In the genomic region with DNA sequence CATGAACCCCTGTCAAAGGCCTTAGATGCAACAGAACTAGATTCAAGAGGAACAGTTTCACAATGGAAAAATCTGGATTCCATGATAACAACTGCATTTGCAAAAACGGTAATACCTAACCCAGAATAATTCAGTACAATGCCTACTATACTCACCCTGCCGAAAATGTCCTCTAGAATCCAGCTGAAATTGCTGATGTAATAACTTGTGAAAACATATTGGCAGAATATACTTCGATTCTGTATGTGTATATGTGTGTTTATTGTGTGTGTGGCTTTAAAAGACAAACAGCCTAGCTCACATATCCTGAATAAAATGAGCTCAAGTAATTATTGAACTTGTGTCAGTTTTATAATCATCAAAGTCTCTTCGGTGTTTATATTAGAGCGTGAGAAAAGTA, we compare ENCODE assay signal across 1 cellular context.
TF ChIP-seq lines count a peak whose summit lies in the region.

No MANE protein-coding gene starts in this region.

TF ChIP-seq in GM12878, 131 proteins besides CTCF, POLR2A, EP300 and RAD21:
- TF ChIP-seq JUNB (IDR thresholded peaks at IDR 0.05): no peak
- TF ChIP-seq, protein P1, sequence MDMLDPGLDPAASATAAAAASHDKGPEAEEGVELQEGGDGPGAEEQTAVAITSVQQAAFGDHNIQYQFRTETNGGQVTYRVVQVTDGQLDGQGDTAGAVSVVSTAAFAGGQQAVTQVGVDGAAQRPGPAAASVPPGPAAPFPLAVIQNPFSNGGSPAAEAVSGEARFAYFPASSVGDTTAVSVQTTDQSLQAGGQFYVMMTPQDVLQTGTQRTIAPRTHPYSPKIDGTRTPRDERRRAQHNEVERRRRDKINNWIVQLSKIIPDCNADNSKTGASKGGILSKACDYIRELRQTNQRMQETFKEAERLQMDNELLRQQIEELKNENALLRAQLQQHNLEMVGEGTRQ (IDR thresholded peaks at IDR 0.05; ENCODE audit: borderline replicate concordance, low read depth, low read length): no peak
- TF ChIP-seq SIN3A (IDR thresholded peaks at IDR 0.05; ENCODE audit: low read depth, low read length): no peak
- TF ChIP-seq, protein P2, sequence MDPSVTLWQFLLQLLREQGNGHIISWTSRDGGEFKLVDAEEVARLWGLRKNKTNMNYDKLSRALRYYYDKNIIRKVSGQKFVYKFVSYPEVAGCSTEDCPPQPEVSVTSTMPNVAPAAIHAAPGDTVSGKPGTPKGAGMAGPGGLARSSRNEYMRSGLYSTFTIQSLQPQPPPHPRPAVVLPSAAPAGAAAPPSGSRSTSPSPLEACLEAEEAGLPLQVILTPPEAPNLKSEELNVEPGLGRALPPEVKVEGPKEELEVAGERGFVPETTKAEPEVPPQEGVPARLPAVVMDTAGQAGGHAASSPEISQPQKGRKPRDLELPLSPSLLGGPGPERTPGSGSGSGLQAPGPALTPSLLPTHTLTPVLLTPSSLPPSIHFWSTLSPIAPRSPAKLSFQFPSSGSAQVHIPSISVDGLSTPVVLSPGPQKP (IDR thresholded peaks at IDR 0.05; ENCODE audit: low read depth, low read length): no peak
- TF ChIP-seq ZNF24 (IDR thresholded peaks at IDR 0.05): 0 out of 2 replicates have a peak, but pooled peaks have one; percentile 16
